ENCODE assay signal across 8 cellular contexts in the genomic region with DNA sequence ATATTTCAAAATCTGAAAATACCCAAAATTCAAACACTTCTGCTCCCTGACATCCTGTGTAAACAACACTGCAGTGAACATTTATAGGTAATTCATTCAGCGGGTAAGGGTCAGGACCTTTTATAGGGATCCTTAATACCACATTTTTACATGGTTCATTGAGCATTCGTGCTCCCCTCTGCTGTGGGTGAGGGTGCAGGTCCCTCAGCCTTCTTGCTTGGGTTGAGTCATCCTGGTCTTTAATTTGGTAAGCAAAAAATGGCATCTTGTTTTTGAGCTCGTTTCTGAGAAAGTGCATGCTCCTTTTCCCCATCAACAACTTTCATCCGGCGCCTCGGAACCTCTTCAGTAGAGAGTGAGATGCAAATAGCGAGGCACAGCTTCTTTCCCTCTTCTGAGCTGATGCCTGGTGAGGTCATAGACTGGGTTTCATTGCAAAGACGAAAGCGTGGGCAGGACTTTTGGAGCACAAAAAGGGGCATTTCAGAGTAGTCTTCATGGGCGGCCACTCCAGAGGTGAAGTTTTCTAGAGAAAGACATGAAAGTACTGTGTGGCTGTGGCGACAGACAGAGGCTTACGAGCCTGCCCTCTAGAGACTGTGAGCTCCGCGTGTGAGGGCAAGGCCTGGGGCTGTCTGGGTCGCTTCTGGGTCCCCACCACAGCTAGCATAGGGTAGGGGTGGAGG. TPM values are rescaled to one million over a fixed set of nuclear protein-coding genes. Genes with fewer than 3 reads are reported as not detected.
DNase-seq lines count a peak whose midpoint lies in the region; ATAC-seq and TF ChIP-seq lines count a peak whose summit lies in the region.

No MANE protein-coding gene starts in this region.

- ATAC-seq in DND-41 (ENCODE audit: insufficient read depth, low read depth) = peak; percentile 57
- peak; percentile 90 for ATAC-seq in GM21723 (IDR thresholded peaks at IDR 0.05; ENCODE audit: unreplicated experiment)
- ATAC-seq in T-helper 17 cell = peak; percentile 87

- H3K9me3 Mint-ChIP-seq in brain = no peaks in the 10 kb centered on the region

- H3K27ac ChIP-seq in DND-41 (ENCODE audit: low read length) = no peak overlapping the region

- H3K9me3 ChIP-seq in DND-41 (ENCODE audit: insufficient read depth, low read length, severe bottlenecking) = no peaks in the 10 kb centered on the region
- no peaks in the 10 kb centered on the region for H3K9me3 ChIP-seq in T-helper 17 cell (ENCODE audit: control insufficient read depth, low read length, poor library complexity, severe bottlenecking)

- DNase-seq in DND-41 (peak; percentile 24), T-helper 17 cell (peak; percentile 27 to 65 (median 47)), UCSD-AML1 (lab: John Stamatoyannopoulos, UW; ENCODE audit: unreplicated experiment) (no peak), NCI-H187 (lab: John Stamatoyannopoulos, UW) (no peak), NCI-H2081 treated with DMSO at 0.1 percent for 48 hours (lab: John Stamatoyannopoulos, UW) (no peak)
- DNase-seq in stimulated activated CD8-positive, alpha-beta memory T cell treated with anti-CD3 and anti-CD28 coated beads, Interleukin-15, amount 100 ng/mL, for 48 hours (ENCODE audit: low read depth in 2 of 2) = peak; percentile 74 to 79

- no peak overlapping the region for H3K4me3 ChIP-seq in DND-41 (ENCODE audit: low read depth in 1 of 2, low read length in 2 of 2)

- H3K9ac ChIP-seq in DND-41 (ENCODE audit: low read depth, low read length) = no peak overlapping the region

- no peaks in the 10 kb centered on the region for H3K4me1 ChIP-seq in DND-41 (ENCODE audit: insufficient read depth, low read length)

- H3K4me3 Mint-ChIP-seq in T-helper 17 cell (peak overlapping the region; percentile 83), brain (no peak overlapping the region)

- H3K27ac Mint-ChIP-seq in T-helper 17 cell (peak overlapping the region; percentile 96), brain (peak overlapping the region in 4 of 5 experiments; percentile 2 to 65 (median 16))

- no peaks in the 10 kb centered on the region for H3K27me3 Mint-ChIP-seq in T-helper 17 cell
- no peaks in the 10 kb centered on the region for H3K27me3 Mint-ChIP-seq in brain

- H3K79me2 ChIP-seq in DND-41 (ENCODE audit: insufficient read depth, low read length) = peaks cover 72% of the 10 kb centered on the region

- H3K27me3 ChIP-seq in DND-41 (ENCODE audit: insufficient read depth, low read length, poor library complexity) = no peaks in the 10 kb centered on the region

- peaks cover 90% of the 10 kb centered on the region for H3K36me3 ChIP-seq in DND-41 (ENCODE audit: insufficient read depth, low read length)

- no peak overlapping the region for H2AFZ ChIP-seq in DND-41 (ENCODE audit: low read depth, low read length)

- TF ChIP-seq CTCF in DND-41 (IDR thresholded peaks at IDR 0.05; ENCODE audit: borderline replicate concordance, extremely low read depth, low read length, poor library complexity, severe bottlenecking) = no peak
- no peak for TF ChIP-seq CTCF in brain (conservative IDR thresholded peaks at IDR 0.05)

- H4K20me1 ChIP-seq in DND-41 (ENCODE audit: insufficient read depth, low read length) = peaks cover 37% of the 10 kb centered on the region

- H3K4me1 Mint-ChIP-seq in T-helper 17 cell (peaks cover 45% of the 10 kb centered on the region), brain (peaks cover 59% of the 10 kb centered on the region)

- H3K36me3 Mint-ChIP-seq in T-helper 17 cell (ENCODE audit: low read depth) = peaks cover 2% of the 10 kb centered on the region
- peaks cover 35% of the 10 kb centered on the region for H3K36me3 Mint-ChIP-seq in brain

- H3K4me2 ChIP-seq in DND-41 (ENCODE audit: insufficient read depth, low read length) = no peak overlapping the region

RNA-seq across cellular contexts. Expression of a gene that starts 44.5 kb away (rescaled TPM):
- total RNA-seq in T-helper 17 cell = 10 to 100 TPM; 32.4 to 40.2 TPM
- 12.1 TPM for polyA plus RNA-seq in brain (ENCODE audit: insufficient read depth, low read depth, low replicate concordance)

RNA-seq across cellular contexts. Expression of a gene that starts 55.8 kb away (rescaled TPM):
- 10 to 100 TPM; 36.2 to 37.0 TPM for total RNA-seq in T-helper 17 cell
- polyA plus RNA-seq in brain (ENCODE audit: insufficient read depth, low read depth, low replicate concordance) = 169 TPM

Comparison
In these comparisons a context has a peak if more than half of its experiments do, and no peak if none do; other contexts are left out.
1. DNase-seq: peak in DND-41 (single experiment), T-helper 17 cell (3 of 3) and stimulated activated CD8-positive, alpha-beta memory T cell treated with anti-CD3 and anti-CD28 coated beads, Interleukin-15, amount 100 ng/mL, for 48 hours (2 of 2); none in UCSD-AML1 (single experiment), NCI-H187 (0 of 2) and NCI-H2081 treated with DMSO at 0.1 percent for 48 hours (single experiment).
2. Peak in every context shown above with its lines, with median percentiles within 50 percentile points of each other: ATAC-seq.